Comparison of ENCODE assay signal across 12 cellular contexts in genomic region chr11:128555606-128556005, GRCh38. TPM values are rescaled to one million over a fixed set of nuclear protein-coding genes. Genes with fewer than 3 reads are reported as not detected.
DNase-seq lines count a peak whose midpoint lies in the region; ATAC-seq and TF ChIP-seq lines count a peak whose summit lies in the region.
"Had no signal": no experiment of that assay in that cellular context is flagged by ENCODE, and none has a peak within 500 bp of the region (broad histone marks: within the 10 kb centered on the region; RNA-seq: fewer than 3 reads in every experiment).

No MANE protein-coding gene starts in this region.

- no peaks in the 10 kb centered on the region for H3K9me3 ChIP-seq in cardiac muscle cell (ENCODE audit: low read depth)
- H3K9me3 ChIP-seq in thyroid gland, result no peaks in the 10 kb centered on the region
- H3K9me3 ChIP-seq in Peyer's patch, result no peaks in the 10 kb centered on the region

- CTCF ChIA-PET in RWPE1 (lab: Yijun Ruan, JAX), result interaction anchor here (0.6 kb wide), 1 partner anchor 385 kb away, joined by 3 read pairs; no protein-coding TSS in a partner anchor

- H3K27me3 Mint-ChIP-seq in naive thymus-derived CD8-positive, alpha-beta T cell, result no peaks in the 10 kb centered on the region

- 71 to 86% methylated on average over 2 of the region's 2 CpGs for WGBS in thyroid gland, 2 donors

- H3K27ac ChIP-seq in cardiac muscle cell (no peak overlapping the region), RWPE1 (no peak overlapping the region), thyroid gland (no peak overlapping the region), Peyer's patch (no peak overlapping the region)
- H3K27ac ChIP-seq: parathyroid adenoma had no signal

- peak; percentile 51 for TF ChIP-seq CTCF in cardiac muscle cell (IDR thresholded peaks at IDR 0.05; ENCODE audit: low read depth, low read length)
- no peak for TF ChIP-seq CTCF in RWPE1 (conservative IDR thresholded peaks at IDR 0.05; ENCODE audit: low read depth)
- TF ChIP-seq CTCF in foreskin fibroblast (IDR thresholded peaks at IDR 0.05; ENCODE audit: low read depth, low read length), result peak; percentile 54
- peak in 3 of 6 experiments; percentile 23 to 42 (median 39) for TF ChIP-seq CTCF in thyroid gland (IDR thresholded peaks at IDR 0.05)
- TF ChIP-seq CTCF in Peyer's patch (IDR thresholded peaks at IDR 0.05), result peak in 3 of 6 experiments; percentile 33 to 35 (median 34)

- peaks cover 23 to 66% (median 52%) of the 10 kb centered on the region in 4 donors for H3K4me1 Mint-ChIP-seq in naive thymus-derived CD8-positive, alpha-beta T cell

- peak overlapping the region in 3 of 10 donors; percentile 25 to 100 (median 50) for H3K27ac Mint-ChIP-seq in naive thymus-derived CD8-positive, alpha-beta T cell
- H3K27ac Mint-ChIP-seq: activated T-cell treated with anti-CD3 and anti-CD28 coated beads, Interleukin-2, amount 50 U/mL, for 72 hours had no signal

- H3K4me3 ChIP-seq in cardiac muscle cell (no peak overlapping the region), foreskin fibroblast (ENCODE audit: low read depth in 1 of 2, low read length in 2 of 2) (no peak overlapping the region), thyroid gland (replicated peaks in 1 of 3) (no peak overlapping the region), Peyer's patch (no peak overlapping the region)

- H3K36me3 Mint-ChIP-seq in naive thymus-derived CD8-positive, alpha-beta T cell, result no peaks in the 10 kb centered on the region

- POLR2A ChIA-PET in RWPE1 (lab: Yijun Ruan, JAX; ENCODE audit: low non-redundant PET), result no interaction called here
- POLR2A ChIA-PET in naive thymus-derived CD8-positive, alpha-beta T cell (lab: Charles Lee), result interaction anchor here (1.5 kb wide), 1 partner anchor 30 kb away, joined by 5 read pairs; no protein-coding TSS in a partner anchor

- H3K27me3 ChIP-seq in cardiac muscle cell, result peaks cover 41% of the 10 kb centered on the region
- no peaks in the 10 kb centered on the region for H3K27me3 ChIP-seq in thyroid gland
- H3K27me3 ChIP-seq in Peyer's patch, result no peaks in the 10 kb centered on the region

- H3K36me3 ChIP-seq in cardiac muscle cell (no peaks in the 10 kb centered on the region), thyroid gland (no peaks in the 10 kb centered on the region), Peyer's patch (no peaks in the 10 kb centered on the region)

- TF ChIP-seq POLR2A in thyroid gland (IDR thresholded peaks at IDR 0.05) (no peak), Peyer's patch (IDR thresholded peaks at IDR 0.05) (no peak)

- no peak for ATAC-seq in Right ventricle myocardium inferior
- ATAC-seq in naive thymus-derived CD8-positive, alpha-beta T cell, result no peak
- ATAC-seq: activated T-cell treated with anti-CD3 and anti-CD28 coated beads, Interleukin-2, amount 50 U/mL, for 72 hours had no signal

- H3K4me1 ChIP-seq in cardiac muscle cell (ENCODE audit: low read depth), result peaks cover 1% of the 10 kb centered on the region
- peaks cover 12 to 18% of the 10 kb centered on the region in 2 donors for H3K4me1 ChIP-seq in thyroid gland
- H3K4me1 ChIP-seq in Peyer's patch, result peaks cover 0 to 19% (median 0%) of the 10 kb centered on the region in 4 donors
- H3K4me1 ChIP-seq: parathyroid adenoma had no signal

- H3K9me3 Mint-ChIP-seq in naive thymus-derived CD8-positive, alpha-beta T cell, result no peaks in the 10 kb centered on the region

- DNase-seq in cardiac muscle cell (ENCODE audit: low read depth in 1 of 2, low spot score in 1 of 2), result peak; percentile 21 to 39
- no peak for DNase-seq in Right ventricle myocardium inferior (ENCODE audit: missing footprints)
- DNase-seq in RWPE1 (ENCODE audit: low spot score), result peak; percentile 5
- DNase-seq in foreskin fibroblast, result peak in 1 of 2 donors; percentile 27
- peak; percentile 24 to 26 for DNase-seq in thyroid gland
- no peak for DNase-seq in Peyer's patch
- no peak for DNase-seq in naive thymus-derived CD8-positive, alpha-beta T cell
- no peak for DNase-seq in NCI-H1105 treated with DMSO at 0.1 percent for 48 hours (lab: John Stamatoyannopoulos, UW)
- DNase-seq: activated T-cell treated with anti-CD3 and anti-CD28 coated beads, Interleukin-2, amount 50 U/mL, for 72 hours; DMS153; SHP77 had no signal

- H3K4me3 Mint-ChIP-seq in naive thymus-derived CD8-positive, alpha-beta T cell, result no peak overlapping the region
- H3K4me3 Mint-ChIP-seq: activated T-cell treated with anti-CD3 and anti-CD28 coated beads, Interleukin-2, amount 50 U/mL, for 72 hours had no signal

- intact Hi-C loops in Right ventricle myocardium inferior (cut with DNase I) (no loop called here), thyroid gland (cut with DNase I) (no loop called here)

RNA-seq across cellular contexts. Expression of gene ETS1, which starts 31.8 kb away (rescaled TPM):
- total RNA-seq in cardiac muscle cell (4.1 and 10.2 TPM in 2 replicates), Right ventricle myocardium inferior (53.2 TPM), thyroid gland (10 to 100 TPM; 38.4 to 79.4 (median 58.4) TPM), Peyer's patch (10 to 100 TPM; 21.9 to 78.4 (median 31.3) TPM)
- 1.7 and 4.1 TPM in 2 replicates for polyA plus RNA-seq in cardiac muscle cell
- total RNA-seq in naive thymus-derived CD8-positive, alpha-beta T cell, result 100 to 1,000 TPM; 925 to 962 TPM
- polyA plus RNA-seq in naive thymus-derived CD8-positive, alpha-beta T cell, result 100 to 1,000 TPM; 407 to 433 (median 430) TPM

Comparison
In these comparisons a context has a peak if more than half of its experiments do, and no peak if none do; other contexts are left out.
1. DNase-seq: peak in cardiac muscle cell (2 of 2), RWPE1 (single experiment) and thyroid gland (2 of 2); none in Right ventricle myocardium inferior (single experiment), Peyer's patch (0 of 3), naive thymus-derived CD8-positive, alpha-beta T cell (0 of 10) and NCI-H1105 treated with DMSO at 0.1 percent for 48 hours (single experiment).
2. RNA of gene ETS1, which starts 31.8 kb away (total RNA-seq): 925 to 962 TPM in naive thymus-derived CD8-positive, alpha-beta T cell; 38.4 to 79.4 TPM in thyroid gland, 53.2 TPM in Right ventricle myocardium inferior (single experiment), 21.9 to 78.4 TPM in Peyer's patch and 4.1 to 10.2 TPM in cardiac muscle cell; every median in the first group is over 10 times any median in the second.